In genomic region chr3:13045904-13046568, GRCh38 we compare ENCODE assay signal across 10 cellular contexts. TPM values are rescaled to one million over a fixed set of nuclear protein-coding genes. Genes with fewer than 3 reads are reported as not detected.
A peak's percentile ranks its signal among the peaks of the same experiment; 100 is the strongest.
DNase-seq lines count a peak whose midpoint lies in the region; ATAC-seq, FAIRE-seq and TF ChIP-seq lines count a peak whose summit lies in the region.
"Had no signal": no experiment of that assay in that cellular context is flagged by ENCODE, and none has a peak within 500 bp of the region (broad histone marks: within the 10 kb centered on the region; RNA-seq: fewer than 3 reads in every experiment).

No MANE protein-coding gene starts in this region.

- H3K4me1 ChIP-seq in transverse colon, result no peaks in the 10 kb centered on the region
- peaks cover 0 to 8% (median 0%) of the 10 kb centered on the region in 4 donors for H3K4me1 ChIP-seq in stomach

- DNase-seq in GM18507 (ENCODE audit: extremely low spot score, insufficient read length, low read depth) (peak; percentile 65), transverse colon (peak; percentile 59), NCI-H1436 treated with DMSO at 0.1 percent for 48 hours (lab: John Stamatoyannopoulos, UW) (no peak), stomach (no peak), urothelium cell line (ENCODE audit: low spot score) (no peak)

- 55 to 61% methylated on average over 7 to 22 of the region's 22 CpGs for WGBS in transverse colon (ENCODE audit: low coverage in 1 of 2), 2 donors
- WGBS in stomach, 5 donors, result 76 to 88% (median 79%) methylated on average over 22 of the region's 22 CpGs

- H3K27me3 ChIP-seq in transverse colon, result no peaks in the 10 kb centered on the region
- peaks cover 0 to 26% (median 4%) of the 10 kb centered on the region in 3 donors for H3K27me3 ChIP-seq in stomach

- no peak for TF ChIP-seq EP300 in transverse colon (IDR thresholded peaks at IDR 0.05; ENCODE audit: low read depth)
- no peak for TF ChIP-seq EP300 in stomach (IDR thresholded peaks at IDR 0.05)

- ATAC-seq in GM21367 (IDR thresholded peaks at IDR 0.05; ENCODE audit: unreplicated experiment) (peak; percentile 66), HG03520 (IDR thresholded peaks at IDR 0.05; ENCODE audit: unreplicated experiment) (peak; percentile 73)
- ATAC-seq: Panc1 had no signal

- H3K4me1 Mint-ChIP-seq in brain, result peaks cover 99% of the 10 kb centered on the region

- H3K4me3 Mint-ChIP-seq in brain, result peak overlapping the region in 2 of 5 experiments; percentile 7 to 37

- H3K36me3 Mint-ChIP-seq in brain, result no peaks in the 10 kb centered on the region

- H3K9me3 Mint-ChIP-seq in brain, result no peaks in the 10 kb centered on the region

- no peak for TF ChIP-seq POLR2A in transverse colon (IDR thresholded peaks at IDR 0.05)
- TF ChIP-seq POLR2A in stomach (IDR thresholded peaks at IDR 0.05), result no peak

- H3K27ac ChIP-seq in transverse colon (no peak overlapping the region), stomach (no peak overlapping the region)

- TF ChIP-seq CTCF in brain (conservative IDR thresholded peaks at IDR 0.05) (no peak), transverse colon (IDR thresholded peaks at IDR 0.05) (no peak), stomach (IDR thresholded peaks at IDR 0.05) (no peak)

- H3K27me3 Mint-ChIP-seq in brain, result peaks cover 2% of the 10 kb centered on the region

- intact Hi-C loops in transverse colon (cut with DNase I; ENCODE audit: low total_unique reads) (no loop called here), stomach (cut with DNase I; ENCODE audit: low total_unique reads) (no loop called here)

- H3K4me3 ChIP-seq in transverse colon (no peak overlapping the region), stomach (no peak overlapping the region)

- H3K27ac Mint-ChIP-seq in brain, result peak overlapping the region; percentile 73 to 97 (median 93)

- H3K36me3 ChIP-seq in transverse colon (no peaks in the 10 kb centered on the region), stomach (no peaks in the 10 kb centered on the region)

- FAIRE-seq in GM18507 (lab: Jason Lieb, UNC) (peak; percentile 97), urothelium cell line (lab: Jason Lieb, UNC) (no peak)
- FAIRE-seq: endometrium had no signal

- in situ Hi-C loops in transverse colon (cut with MboI; ENCODE audit: low pct_ligation_motif_present in 1 of 4, low pct_unique_long_range_greater_than_20kb in 1 of 4, low sequenced_read_pairs in 3 of 4), result no loop called here

- H3K9me3 ChIP-seq in transverse colon, result no peaks in the 10 kb centered on the region
- H3K9me3 ChIP-seq in stomach, result no peaks in the 10 kb centered on the region

RNA-seq across cellular contexts. Expression of gene IQSEC1, which starts 27.2 kb away (rescaled TPM):
- 34.7 TPM for polyA plus RNA-seq in brain (ENCODE audit: insufficient read depth, low read depth, low replicate concordance)
- total RNA-seq in transverse colon, result 10 to 100 TPM; 24.0 to 43.0 (median 31.8) TPM
- total RNA-seq in stomach, result 10 to 100 TPM; 18.1 to 46.9 (median 30.7) TPM
- 10 to 100 TPM in 1 of 3 donors, 1 to 10 TPM in 2; 6.7 to 10.4 (median 9.5) TPM for polyA plus RNA-seq in stomach

Comparison
In these comparisons a context has a peak if more than half of its experiments do, and no peak if none do; other contexts are left out.
1. DNase-seq: peak in GM18507 (single experiment) and transverse colon (single experiment); none in NCI-H1436 treated with DMSO at 0.1 percent for 48 hours (single experiment), stomach (single experiment) and urothelium cell line (single experiment).